ENCODE assay signal across 8 cellular contexts in genomic region chr9:4604678-4605095, GRCh38. TPM values are rescaled to one million over a fixed set of nuclear protein-coding genes. Genes with fewer than 3 reads are reported as not detected.
DNase-seq lines count a peak whose midpoint lies in the region; ATAC-seq, FAIRE-seq and TF ChIP-seq lines count a peak whose summit lies in the region.

No MANE protein-coding gene starts in this region.

- H3K9me3 Mint-ChIP-seq in activated CD4-positive, alpha-beta memory T cell treated with anti-CD3 and anti-CD28 coated beads, Interleukin-2, amount 10 ng/mL, durations not matched to agents 7 days and 5 days, result peaks cover 3% of the 10 kb centered on the region
- H3K9me3 Mint-ChIP-seq in mesothelial cell of epicardium, result no peaks in the 10 kb centered on the region
- H3K9me3 Mint-ChIP-seq in stimulated activated effector memory CD8-positive, alpha-beta T cell treated with anti-CD3 and anti-CD28 coated beads, Interleukin-12 subunit alpha, Interleukin-12 subunit beta, amount 100 ng/mL, for 72 hours, result no peaks in the 10 kb centered on the region

- no peak overlapping the region for H3K4me3 Mint-ChIP-seq in activated CD4-positive, alpha-beta memory T cell treated with anti-CD3 and anti-CD28 coated beads, Interleukin-2, amount 10 ng/mL, durations not matched to agents 7 days and 5 days
- no peak overlapping the region for H3K4me3 Mint-ChIP-seq in mesothelial cell of epicardium
- H3K4me3 Mint-ChIP-seq in stimulated activated effector memory CD8-positive, alpha-beta T cell treated with anti-CD3 and anti-CD28 coated beads, Interleukin-12 subunit alpha, Interleukin-12 subunit beta, amount 100 ng/mL, for 72 hours, result no peak overlapping the region

- POLR2A ChIA-PET in activated CD4-positive, alpha-beta memory T cell treated with anti-CD3 and anti-CD28 coated beads, Interleukin-2, amount 10 ng/mL, durations not matched to agents 7 days and 5 days (lab: Charles Lee), result interaction anchor here (1.0 to 2.0 kb wide), 3 partner anchors 35 to 136 kb away, joined by 3 to 7 read pairs (median 5); partner anchors contain the start of gene CDC37L1

- H3K27me3 Mint-ChIP-seq in activated CD4-positive, alpha-beta memory T cell treated with anti-CD3 and anti-CD28 coated beads, Interleukin-2, amount 10 ng/mL, durations not matched to agents 7 days and 5 days, result no peaks in the 10 kb centered on the region
- H3K27me3 Mint-ChIP-seq in mesothelial cell of epicardium (ENCODE audit: low read depth), result no peaks in the 10 kb centered on the region

- peak; percentile 62 for ATAC-seq in GM18505 (IDR thresholded peaks at IDR 0.05; ENCODE audit: unreplicated experiment)
- ATAC-seq in HG03175 (IDR thresholded peaks at IDR 0.05; ENCODE audit: unreplicated experiment), result peak; percentile 75
- peak; percentile 86 for ATAC-seq in stimulated activated effector memory CD8-positive, alpha-beta T cell treated with anti-CD3 and anti-CD28 coated beads, Interleukin-12 subunit alpha, Interleukin-12 subunit beta, amount 100 ng/mL, for 72 hours

- H3K4me1 ChIP-seq in effector memory CD4-positive, alpha-beta T cell (ENCODE audit: control insufficient read depth, insufficient read depth, low read length, poor library complexity, severe bottlenecking), result peaks cover 12% of the 10 kb centered on the region

- H3K27ac Mint-ChIP-seq in activated CD4-positive, alpha-beta memory T cell treated with anti-CD3 and anti-CD28 coated beads, Interleukin-2, amount 10 ng/mL, durations not matched to agents 7 days and 5 days, result no peak overlapping the region
- no peak overlapping the region for H3K27ac Mint-ChIP-seq in mesothelial cell of epicardium
- H3K27ac Mint-ChIP-seq in stimulated activated effector memory CD8-positive, alpha-beta T cell treated with anti-CD3 and anti-CD28 coated beads, Interleukin-12 subunit alpha, Interleukin-12 subunit beta, amount 100 ng/mL, for 72 hours, result no peak overlapping the region

- peak; percentile 79 for TF ChIP-seq CTCF in mesothelial cell of epicardium (IDR thresholded peaks at IDR 0.05; ENCODE audit: unreplicated experiment)

- peak; percentile 69 for DNase-seq in NCI-H460 (ENCODE audit: extremely low read depth, low read depth)
- peak; percentile 67 for DNase-seq in activated CD4-positive, alpha-beta memory T cell treated with anti-CD3 and anti-CD28 coated beads, Interleukin-2, amount 10 ng/mL, durations not matched to agents 7 days and 5 days
- DNase-seq in effector memory CD4-positive, alpha-beta T cell, result peak in 2 of 3 donors; percentile 9 to 57
- peak in 1 of 2 experiments; percentile 59 for DNase-seq in mesothelial cell of epicardium (ENCODE audit: low spot score in 2 of 2, unreplicated experiment in 2 of 2)
- peak; percentile 62 to 87 for DNase-seq in stimulated activated effector memory CD8-positive, alpha-beta T cell treated with anti-CD3 and anti-CD28 coated beads, Interleukin-12 subunit alpha, Interleukin-12 subunit beta, amount 100 ng/mL, for 72 hours (ENCODE audit: low spot score in 2 of 2)

- no peaks in the 10 kb centered on the region for H3K36me3 Mint-ChIP-seq in activated CD4-positive, alpha-beta memory T cell treated with anti-CD3 and anti-CD28 coated beads, Interleukin-2, amount 10 ng/mL, durations not matched to agents 7 days and 5 days (ENCODE audit: low read depth)
- no peaks in the 10 kb centered on the region for H3K36me3 Mint-ChIP-seq in mesothelial cell of epicardium
- no peaks in the 10 kb centered on the region for H3K36me3 Mint-ChIP-seq in stimulated activated effector memory CD8-positive, alpha-beta T cell treated with anti-CD3 and anti-CD28 coated beads, Interleukin-12 subunit alpha, Interleukin-12 subunit beta, amount 100 ng/mL, for 72 hours

- FAIRE-seq in A204.1 (lab: Jason Lieb, UNC), result peak; percentile 97

- peaks cover 22% of the 10 kb centered on the region for H3K4me1 Mint-ChIP-seq in activated CD4-positive, alpha-beta memory T cell treated with anti-CD3 and anti-CD28 coated beads, Interleukin-2, amount 10 ng/mL, durations not matched to agents 7 days and 5 days
- no peaks in the 10 kb centered on the region for H3K4me1 Mint-ChIP-seq in mesothelial cell of epicardium
- H3K4me1 Mint-ChIP-seq in stimulated activated effector memory CD8-positive, alpha-beta T cell treated with anti-CD3 and anti-CD28 coated beads, Interleukin-12 subunit alpha, Interleukin-12 subunit beta, amount 100 ng/mL, for 72 hours, result peaks cover 24% of the 10 kb centered on the region

- no peak for TF ChIP-seq POLR2A in GM18505 (IDR thresholded peaks at IDR 0.05; ENCODE audit: borderline replicate concordance, extremely low read depth, insufficient read depth, insufficient read length)

- H3K27ac ChIP-seq in effector memory CD4-positive, alpha-beta T cell (ENCODE audit: insufficient read depth, low read length, poor library complexity, severe bottlenecking), result no peak overlapping the region

- H3K9me3 ChIP-seq in effector memory CD4-positive, alpha-beta T cell (ENCODE audit: control insufficient read depth, low read length), result no peaks in the 10 kb centered on the region

- CTCF ChIA-PET in activated CD4-positive, alpha-beta memory T cell treated with anti-CD3 and anti-CD28 coated beads, Interleukin-2, amount 10 ng/mL, durations not matched to agents 7 days and 5 days (lab: Charles Lee), result interaction anchor here (0.7 to 2.4 kb wide), 19 partner anchors 10 to 332 kb away, joined by 3 to 24 read pairs (median 3); no protein-coding TSS in a partner anchor

- H3K4me3 ChIP-seq in effector memory CD4-positive, alpha-beta T cell (ENCODE audit: insufficient read depth, low read depth, low read length, poor library complexity, severe bottlenecking), result no peak overlapping the region

- H3K27me3 ChIP-seq in effector memory CD4-positive, alpha-beta T cell (replicated peaks; ENCODE audit: control insufficient read depth, insufficient read depth, low read length, poor library complexity, severe bottlenecking), result no peaks in the 10 kb centered on the region

- no peaks in the 10 kb centered on the region for H3K36me3 ChIP-seq in effector memory CD4-positive, alpha-beta T cell (ENCODE audit: control insufficient read depth, insufficient read depth, low read length)

RNA-seq across cellular contexts. Expression of gene PLPP6, which starts 57.4 kb away (rescaled TPM):
- 5.2 and 5.4 TPM in 2 replicates for total RNA-seq in NCI-H460 (2014; rRNA removed; shearing (Covaris generic))
- polyA plus RNA-seq in NCI-H460 (2014; cell fraction: nucleus; rRNA removed), result 8.2 and 10.6 TPM in 2 replicates
- 10 to 100 TPM in 1 of 2 experiments, 1 to 10 TPM in 1; 9.6 to 10.3 TPM for total RNA-seq in activated CD4-positive, alpha-beta memory T cell treated with anti-CD3 and anti-CD28 coated beads, Interleukin-2, amount 10 ng/mL, durations not matched to agents 7 days and 5 days
- 11.3 to 12.7 TPM (median 11.8 TPM) in 3 replicates for total RNA-seq in mesothelial cell of epicardium
